Comparison of ENCODE assay signal across 24 cellular contexts in genomic region chr3:128579927-128580326, GRCh38.
"Had no signal": no experiment of that assay in that cellular context is flagged by ENCODE, and none has a peak within 500 bp of the region (broad histone marks: within the 10 kb centered on the region; RNA-seq: fewer than 3 reads in every experiment).

No MANE protein-coding gene starts in this region.

- H3K27ac ChIP-seq: esophagus squamous epithelium, heart right ventricle, lower lobe of right lung, neural progenitor cell, parathyroid adenoma, psoas muscle, suprapubic skin, tibial artery, upper lobe of right lung, VCaP had no signal

- FAIRE-seq: bronchial epithelial cell had no signal

- H3K4me3 ChIP-seq: esophagus squamous epithelium, heart right ventricle, lower lobe of right lung, neural progenitor cell, psoas muscle, suprapubic skin, tibial artery, upper lobe of right lung had no signal

- DNase-seq: activated CD4-positive, alpha-beta memory T cell treated with anti-CD3 and anti-CD28 coated beads, Interleukin-2, amount 10 ng/mL, durations not matched to agents 7 days and 5 days; activated CD4-positive, alpha-beta T cell treated with anti-CD3 and anti-CD28 coated beads, Interleukin-2, amount 10 ng/mL, durations not matched to agents 7 days and 5 days; activated CD8-positive, alpha-beta memory T cell treated with anti-CD3 and anti-CD28 coated beads, Interleukin-2, amount 10 ng/mL, durations not matched to agents 7 days and 5 days; activated T-cell treated with anti-CD3 and anti-CD28 coated beads, Interleukin-2, amount 50 U/mL, for 48 hours; anterior cingulate cortex; esophagus squamous epithelium; foreskin melanocyte; heart right ventricle; lower lobe of right lung; mesenchymal stem cell; natural killer cell; occipital lobe; psoas muscle; stimulated activated CD4-positive, alpha-beta T cell treated with anti-CD3 and anti-CD28 coated beads, Interleukin-15, amount 100 ng/mL, for 24 hours; stimulated activated CD4-positive, alpha-beta T cell treated with anti-CD3 and anti-CD28 coated beads, Interleukin-2, amount 100 ng/mL, for 24 hours; stimulated activated naive B cell treated with anti-CD40 and anti-IgM and Interleukin-4, amounts not matched to agents 10 μg/mL and 1 μg/mL and 100 μg/mL, for 72 hours; tibial artery; upper lobe of right lung had no signal

- H3K4me1 ChIP-seq: parathyroid adenoma, psoas muscle, suprapubic skin had no signal

- H3K9me3 ChIP-seq: psoas muscle, upper lobe of right lung had no signal

- H3K4me2 ChIP-seq: neural progenitor cell had no signal

- ATAC-seq: activated CD4-positive, CD25-positive, alpha-beta regulatory T cell treated with anti-CD3 and anti-CD28 coated beads, Interleukin-2, amount 50 U/mL, for 24 hours; activated CD8-positive, alpha-beta memory T cell treated with anti-CD3 and anti-CD28 coated beads, Interleukin-2, amount 10 ng/mL, durations not matched to agents 7 days and 5 days; heart right ventricle; lower lobe of right lung; natural killer cell; psoas muscle; stimulated activated naive B cell treated with anti-CD40 and anti-IgM and Interleukin-4, amounts not matched to agents 10 μg/mL and 1 μg/mL and 100 μg/mL, for 72 hours; upper lobe of right lung had no signal

- H3K27me3 ChIP-seq: upper lobe of right lung had no signal

- H3K9ac ChIP-seq: neural progenitor cell, parathyroid adenoma had no signal

- H2AFZ ChIP-seq: neural progenitor cell, parathyroid adenoma had no signal

- H3K79me2 ChIP-seq: parathyroid adenoma had no signal

- H3K36me3 ChIP-seq: esophagus squamous epithelium, heart right ventricle, lower lobe of right lung, neural progenitor cell, suprapubic skin, tibial artery, upper lobe of right lung had no signal
